In genomic region chr2:5176764-5177163, GRCh38 we compare ENCODE assay signal across 22 cellular contexts.
A peak's percentile ranks its signal among the peaks of the same experiment; 100 is the strongest.
DNase-seq lines count a peak whose midpoint lies in the region; FAIRE-seq and TF ChIP-seq lines count a peak whose summit lies in the region.
"Had no signal": no experiment of that assay in that cellular context is flagged by ENCODE, and none has a peak within 500 bp of the region (broad histone marks: within the 10 kb centered on the region; RNA-seq: fewer than 3 reads in every experiment).

No MANE protein-coding gene starts in this region.

- H3K4me2 ChIP-seq in astrocyte (ENCODE audit: low read length), result peak overlapping the region; percentile 2
- H3K4me2 ChIP-seq in smooth muscle cell, result no peak overlapping the region
- H3K4me2 ChIP-seq: BLaER1 treated with 17β-estradiol and CSF1 and Interleukin-3, amounts not matched to agents 10 nM and 100 nM; SK-N-SH had no signal

- H3K36me3 ChIP-seq in astrocyte (ENCODE audit: insufficient read depth, low read length), result no peaks in the 10 kb centered on the region
- no peaks in the 10 kb centered on the region for H3K36me3 ChIP-seq in smooth muscle cell (ENCODE audit: low read depth)
- H3K36me3 ChIP-seq: BLaER1 treated with 17β-estradiol and CSF1 and Interleukin-3, amounts not matched to agents 10 nM and 100 nM; MG63 had no signal

- no peak overlapping the region for H3K4me3 ChIP-seq in astrocyte (ENCODE audit: insufficient read depth, low read depth, low read length)
- no peak overlapping the region for H3K4me3 ChIP-seq in epithelial cell of esophagus (ENCODE audit: low read length)
- no peak overlapping the region for H3K4me3 ChIP-seq in smooth muscle cell
- H3K4me3 ChIP-seq: BLaER1 treated with 17β-estradiol and CSF1 and Interleukin-3, amounts not matched to agents 10 nM and 100 nM; MG63 had no signal

- H3K27ac ChIP-seq in astrocyte (ENCODE audit: low read depth, low read length) (no peak overlapping the region), smooth muscle cell (ENCODE audit: low read depth) (no peak overlapping the region)
- H3K27ac ChIP-seq: BLaER1 treated with 17β-estradiol and CSF1 and Interleukin-3, amounts not matched to agents 10 nM and 100 nM had no signal

- DNase-seq in HT1080 (ENCODE audit: low read depth), result peak; percentile 27
- DNase-seq in astrocyte (ENCODE audit: low read depth), result no peak
- peak; percentile 38 for DNase-seq in epithelial cell of esophagus (ENCODE audit: low read depth)
- no peak for DNase-seq in smooth muscle cell (lab: John Stamatoyannopoulos, UW; ENCODE audit: unreplicated experiment)
- no peak for DNase-seq in cerebellum (ENCODE audit: low spot score)
- DNase-seq in cortex of kidney (lab: John Stamatoyannopoulos, UW), result no peak
- DNase-seq in urothelium cell line (ENCODE audit: low spot score), result no peak
- DNase-seq: ACHN; CD4-positive, alpha-beta memory T cell; DND-41; Kasumi-1; MG63; NCI-H1417; NCI-H1694 treated with DMSO at 0.1 percent for 48 hours; NCI-H2081 treated with DMSO at 0.1 percent for 48 hours; NCI-H446; NCI-H526 treated with DMSO at 0.1 percent for 48 hours; SIG-M5; SK-N-SH had no signal

- no peak overlapping the region for H3K9ac ChIP-seq in astrocyte (ENCODE audit: low read length)
- no peak overlapping the region for H3K9ac ChIP-seq in smooth muscle cell (ENCODE audit: low read depth)
- H3K9ac ChIP-seq: BLaER1 treated with 17β-estradiol and CSF1 and Interleukin-3, amounts not matched to agents 10 nM and 100 nM; SK-N-SH had no signal

- no peak overlapping the region for H3K4me3 Mint-ChIP-seq in astrocyte (ENCODE audit: unreplicated experiment)
- H3K4me3 Mint-ChIP-seq: CD4-positive, alpha-beta memory T cell had no signal

- H3K9me3 Mint-ChIP-seq in astrocyte (ENCODE audit: unreplicated experiment), result peaks cover 2% of the 10 kb centered on the region

- 49% methylated on average over 4 of the region's 4 CpGs for WGBS in smooth muscle cell (ENCODE audit: low lambda C conversion rate)

- no peak overlapping the region for H2AFZ ChIP-seq in astrocyte (ENCODE audit: low read depth, low read length)
- H2AFZ ChIP-seq in smooth muscle cell (ENCODE audit: low read depth), result peak overlapping the region; percentile 21

- H3K36me3 Mint-ChIP-seq in astrocyte (ENCODE audit: low read depth, unreplicated experiment), result no peaks in the 10 kb centered on the region
- H3K36me3 Mint-ChIP-seq: CD4-positive, alpha-beta memory T cell had no signal

- no peaks in the 10 kb centered on the region for H3F3A ChIP-seq in smooth muscle cell (ENCODE audit: low read depth)

- H3K79me2 ChIP-seq in astrocyte (ENCODE audit: insufficient read depth, low read length), result no peaks in the 10 kb centered on the region
- H3K79me2 ChIP-seq in smooth muscle cell (ENCODE audit: low read depth), result no peaks in the 10 kb centered on the region

- FAIRE-seq in astrocyte (lab: Jason Lieb, UNC) (no peak), urothelium cell line (lab: Jason Lieb, UNC) (no peak)
- FAIRE-seq: GM19239, H1 had no signal

- H3K4me1 ChIP-seq in astrocyte (ENCODE audit: insufficient read depth, low read length) (no peaks in the 10 kb centered on the region), smooth muscle cell (ENCODE audit: low read depth) (no peaks in the 10 kb centered on the region)

- H3K27me3 ChIP-seq in astrocyte (ENCODE audit: insufficient read depth, low read length), result no peaks in the 10 kb centered on the region
- no peaks in the 10 kb centered on the region for H3K27me3 ChIP-seq in smooth muscle cell (ENCODE audit: low read depth)
- H3K27me3 ChIP-seq: BLaER1 treated with 17β-estradiol and CSF1 and Interleukin-3, amounts not matched to agents 10 nM and 100 nM; MG63 had no signal

- H3K4me1 Mint-ChIP-seq in astrocyte (ENCODE audit: low read depth, unreplicated experiment), result no peaks in the 10 kb centered on the region
- H3K4me1 Mint-ChIP-seq: CD4-positive, alpha-beta memory T cell had no signal

- H4K20me1 ChIP-seq in astrocyte (ENCODE audit: insufficient read depth, low read length) (no peaks in the 10 kb centered on the region), smooth muscle cell (ENCODE audit: low read depth) (no peaks in the 10 kb centered on the region)
- H4K20me1 ChIP-seq: BLaER1 treated with 17β-estradiol and CSF1 and Interleukin-3, amounts not matched to agents 10 nM and 100 nM had no signal

- TF ChIP-seq CTCF in astrocyte (IDR thresholded peaks at IDR 0.05; ENCODE audit: insufficient read depth, low read depth, low read length), result no peak
- no peak for TF ChIP-seq CTCF in epithelial cell of esophagus (IDR thresholded peaks at IDR 0.05; ENCODE audit: insufficient read depth, low read depth, low read length, missing control alignments)
- TF ChIP-seq CTCF in smooth muscle cell (IDR thresholded peaks at IDR 0.05; ENCODE audit: borderline replicate concordance, insufficient read depth, poor library complexity, severe bottlenecking), result no peak

- H3K9me3 ChIP-seq in astrocyte (ENCODE audit: insufficient read depth, low read depth, low read length), result no peaks in the 10 kb centered on the region
- no peaks in the 10 kb centered on the region for H3K9me3 ChIP-seq in smooth muscle cell (replicated peaks; ENCODE audit: low read depth)
- H3K9me3 ChIP-seq: MG63 had no signal

- H3K27me3 Mint-ChIP-seq in astrocyte (ENCODE audit: low read depth, unreplicated experiment), result no peaks in the 10 kb centered on the region
- H3K27me3 Mint-ChIP-seq: CD4-positive, alpha-beta memory T cell had no signal

- no peak overlapping the region for H3K27ac Mint-ChIP-seq in astrocyte (ENCODE audit: unreplicated experiment)
- H3K27ac Mint-ChIP-seq: CD4-positive, alpha-beta memory T cell had no signal

Comparison
In these comparisons a context has a peak if more than half of its experiments do, and no peak if none do; other contexts are left out.
1. DNase-seq: peak in HT1080 (single experiment) and epithelial cell of esophagus (single experiment); none in astrocyte (single experiment), smooth muscle cell (single experiment), cerebellum (single experiment), cortex of kidney (single experiment) and urothelium cell line (single experiment).